ENCODE assay signal across 9 cellular contexts in genomic region chr22:17366830-17367229, GRCh38. TPM values are rescaled to one million over a fixed set of nuclear protein-coding genes. Genes with fewer than 3 reads are reported as not detected.
DNase-seq lines count a peak whose midpoint lies in the region; ATAC-seq and TF ChIP-seq lines count a peak whose summit lies in the region.
"Had no signal": no experiment of that assay in that cellular context is flagged by ENCODE, and none has a peak within 500 bp of the region (broad histone marks: within the 10 kb centered on the region; RNA-seq: fewer than 3 reads in every experiment).

No MANE protein-coding gene starts in this region.

- intact Hi-C loops in esophagus muscularis mucosa (cut with DNase I), result loop anchor here (10.0 kb wide), 1 partner anchor 138 kb away; no protein-coding TSS in a partner anchor

- H3K27me3 ChIP-seq in Peyer's patch (peaks cover 0 to 18% of the 10 kb centered on the region in 2 donors), esophagus muscularis mucosa (peaks cover 0 to 84% (median 13%) of the 10 kb centered on the region in 4 donors)

- no peak for TF ChIP-seq POLR2A in Peyer's patch (IDR thresholded peaks at IDR 0.05)
- TF ChIP-seq POLR2A in esophagus muscularis mucosa (IDR thresholded peaks at IDR 0.05; ENCODE audit: low read depth), result no peak

- H3K4me3 ChIP-seq in Peyer's patch (no peak overlapping the region), esophagus muscularis mucosa (no peak overlapping the region)

- WGBS in esophagus muscularis mucosa, result 25% methylated on average over 11 of the region's 11 CpGs

- H3K27ac ChIP-seq in Peyer's patch (no peak overlapping the region), esophagus muscularis mucosa (replicated peaks in 1 of 4) (no peak overlapping the region)
- H3K27ac ChIP-seq: epithelial cell of prostate had no signal

- peak in 2 of 3 donors; percentile 25 to 53 for DNase-seq in Peyer's patch
- no peak for DNase-seq in esophagus muscularis mucosa (ENCODE audit: extremely low spot score)
- peak; percentile 75 for DNase-seq in retina
- no peak for DNase-seq in amniotic stem cell (lab: John Stamatoyannopoulos, UW)
- no peak for DNase-seq in NCI-H1092 treated with DMSO at 0.1 percent for 48 hours (lab: John Stamatoyannopoulos, UW)
- no peak for DNase-seq in NCI-H510A (lab: John Stamatoyannopoulos, UW)

- H3K9me3 ChIP-seq in Peyer's patch (no peaks in the 10 kb centered on the region), esophagus muscularis mucosa (no peaks in the 10 kb centered on the region)

- H3K36me3 ChIP-seq in Peyer's patch, result no peaks in the 10 kb centered on the region
- H3K36me3 ChIP-seq in esophagus muscularis mucosa, result no peaks in the 10 kb centered on the region

- H3K4me1 ChIP-seq in Peyer's patch, result peaks cover 0 to 22% (median 18%) of the 10 kb centered on the region in 4 donors
- H3K4me1 ChIP-seq in esophagus muscularis mucosa, result peaks cover 0 to 36% (median 30%) of the 10 kb centered on the region in 4 donors

- no peak for TF ChIP-seq EP300 in esophagus muscularis mucosa (IDR thresholded peaks at IDR 0.05)

- ATAC-seq in HG02623 (IDR thresholded peaks at IDR 0.05; ENCODE audit: unreplicated experiment), result no peak

- peak; percentile 43 for TF ChIP-seq CTCF in GM12874 (IDR thresholded peaks at IDR 0.05; ENCODE audit: insufficient read depth, low read depth, low read length)
- no peak for TF ChIP-seq CTCF in Peyer's patch (IDR thresholded peaks at IDR 0.05)
- peak in 2 of 3 experiments; percentile 25 for TF ChIP-seq CTCF in esophagus muscularis mucosa (IDR thresholded peaks at IDR 0.05)

RNA-seq across cellular contexts. Expression of gene CECR2, which starts 2.4 kb away (rescaled TPM):
- total RNA-seq in Peyer's patch, result 1 to 10 TPM in 1 of 4 donors, under 1 TPM in 3; 0.18 to 5.0 (median 0.69) TPM
- total RNA-seq in esophagus muscularis mucosa, result 1 to 10 TPM; 1.1 to 2.1 (median 1.3) TPM

Comparison
In these comparisons a context has a peak if more than half of its experiments do, and no peak if none do; other contexts are left out.
1. CTCF ChIP-seq: peak in GM12874 (single experiment) and esophagus muscularis mucosa (2 of 3); none in Peyer's patch (0 of 6).
2. DNase-seq: peak in Peyer's patch (2 of 3) and retina (single experiment); none in esophagus muscularis mucosa (single experiment), amniotic stem cell (single experiment), NCI-H1092 treated with DMSO at 0.1 percent for 48 hours (single experiment) and NCI-H510A (single experiment).